26 cellular contexts compared by ENCODE assay signal in the genomic region with DNA sequence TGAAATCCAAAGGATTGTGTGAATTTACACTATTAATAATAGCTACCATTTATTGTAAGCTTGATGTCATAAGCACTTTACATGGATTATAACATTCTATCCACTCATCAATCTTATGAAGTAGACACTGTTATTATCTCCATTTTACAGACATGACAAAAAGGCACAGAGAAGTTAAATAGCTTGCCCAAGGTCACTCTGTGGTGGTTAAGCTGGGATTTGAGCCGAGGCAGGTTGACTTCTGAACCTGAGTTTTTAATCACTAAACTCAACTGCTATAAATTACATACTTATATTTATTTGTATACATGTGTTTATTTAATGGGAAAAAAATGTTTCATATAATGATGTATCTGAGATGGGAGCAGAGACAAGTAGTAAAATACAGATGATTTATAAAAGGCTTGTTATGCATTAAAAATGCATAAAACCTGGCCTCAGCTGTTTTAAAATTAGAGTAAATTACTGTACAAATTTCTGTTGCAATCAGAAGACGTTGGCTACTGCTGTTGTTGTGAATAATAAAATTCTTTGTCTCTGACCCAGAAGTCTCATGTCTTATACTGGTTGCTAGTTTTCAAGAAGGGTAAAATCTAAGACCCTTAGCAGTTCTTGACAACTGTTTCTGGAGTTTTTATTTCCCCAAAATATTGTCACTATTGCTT.
"Had no signal": no experiment of that assay in that cellular context is flagged by ENCODE, and none has a peak within 500 bp of the region (broad histone marks: within the 10 kb centered on the region; RNA-seq: fewer than 3 reads in every experiment).

No MANE protein-coding gene starts in this region.

- H3K4me3 ChIP-seq: colonic mucosa, left ventricle myocardium inferior, lower lobe of right lung, ovary, psoas muscle, sigmoid colon, thyroid gland, upper lobe of left lung had no signal

- H3K27ac ChIP-seq: colonic mucosa, epithelial cell of prostate, ovary, psoas muscle had no signal

- H3K36me3 ChIP-seq: colonic mucosa, left ventricle myocardium inferior, lower lobe of right lung, ovary, sigmoid colon, thyroid gland, upper lobe of left lung had no signal

- H3K9me3 ChIP-seq: colonic mucosa, left ventricle myocardium inferior, lower lobe of right lung, ovary, psoas muscle, sigmoid colon, thyroid gland, upper lobe of left lung had no signal

- H3K4me1 ChIP-seq: colonic mucosa had no signal

- DNase-seq: colonic mucosa; effector CD8-positive, alpha-beta T cell; endodermal cell; hypothalamus; immature natural killer cell; islet precursor cell; kidney glomerular epithelial cell; left colon; left ventricle myocardium inferior; lower lobe of right lung; naive thymus-derived CD8-positive, alpha-beta T cell; nephron progenitor cell; nucleus accumbens; ovary; posterior cingulate gyrus; psoas muscle; right cardiac atrium; sigmoid colon; stimulated activated CD4-positive, alpha-beta T cell treated with anti-CD3 and anti-CD28 coated beads, Interleukin-15, amount 100 ng/mL, for 24 hours; stimulated activated CD4-positive, alpha-beta T cell treated with anti-CD3 and anti-CD28 coated beads, Interleukin-2, amount 100 ng/mL, for 48 hours; stimulated activated naive CD4-positive, alpha-beta T cell; stimulated activated naive CD8-positive, alpha-beta T cell treated with anti-CD3 and anti-CD28 coated beads, Interleukin-15, amount 100 ng/mL, for 72 hours; thyroid gland; upper lobe of left lung had no signal

- H3K27me3 ChIP-seq: colonic mucosa, ovary, sigmoid colon, thyroid gland, upper lobe of left lung had no signal

- ATAC-seq: esophagus mucosa; left colon; lower lobe of right lung; naive thymus-derived CD8-positive, alpha-beta T cell; psoas muscle; right cardiac atrium; stimulated activated naive CD8-positive, alpha-beta T cell treated with anti-CD3 and anti-CD28 coated beads, Interleukin-15, amount 100 ng/mL, for 72 hours had no signal
